8 cellular contexts compared by ENCODE assay signal in the genomic region with DNA sequence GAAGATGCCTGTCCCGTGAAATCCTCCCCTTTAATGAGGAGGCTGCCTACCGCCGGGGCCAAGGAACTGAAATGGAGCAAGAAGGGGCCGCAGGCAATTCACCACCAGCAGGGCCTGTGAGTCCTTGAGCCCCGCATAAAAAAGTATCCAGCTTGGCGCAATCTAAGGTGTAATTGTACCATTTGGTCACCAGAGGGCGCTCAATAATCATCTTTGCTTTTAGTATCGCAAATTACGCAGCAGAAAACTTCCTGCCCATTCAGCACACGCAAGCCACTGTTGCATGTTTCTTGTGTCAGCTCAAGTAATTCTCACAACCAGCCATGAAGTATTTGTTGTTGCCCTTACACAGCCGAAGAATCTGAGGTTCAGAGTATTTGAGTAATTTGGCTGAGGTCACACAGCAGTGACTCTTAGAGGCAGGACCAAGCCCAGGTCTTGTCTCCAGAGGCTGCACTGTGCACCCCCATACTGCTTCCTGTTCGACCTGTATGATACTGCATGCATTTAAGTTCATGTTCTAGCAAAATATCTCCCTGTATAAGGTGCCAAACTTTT. TPM values are rescaled to one million over a fixed set of nuclear protein-coding genes. Genes with fewer than 3 reads are reported as not detected.
A peak's percentile ranks its signal among the peaks of the same experiment; 100 is the strongest.
DNase-seq lines count a peak whose midpoint lies in the region; ATAC-seq and TF ChIP-seq lines count a peak whose summit lies in the region.

No MANE protein-coding gene starts in this region.

- TF ChIP-seq CTCF in AG04450 (IDR thresholded peaks at IDR 0.05; ENCODE audit: low read depth, low read length) (peak; percentile 70), parathyroid adenoma (IDR thresholded peaks at IDR 0.05) (peak; percentile 86)

- CTCF ChIA-PET in AG04450 (lab: Charles Lee) = interaction anchor here (0.7 to 1.4 kb wide), 9 partner anchors 12 to 390 kb away, joined by 3 to 8 read pairs (median 5); no protein-coding TSS in a partner anchor

- peak overlapping the region; percentile 65 for H2AFZ ChIP-seq in parathyroid adenoma

- no peaks in the 10 kb centered on the region for H3K79me2 ChIP-seq in parathyroid adenoma

- POLR2A ChIA-PET in AG04450 (lab: Yijun Ruan, JAX) = interaction anchor here (0.5 to 1.0 kb wide), 2 partner anchors 33 to 241 kb away, joined by 3 to 5 read pairs; no protein-coding TSS in a partner anchor

- H3K4me1 ChIP-seq in SJCRH30 (peaks cover 3% of the 10 kb centered on the region), parathyroid adenoma (no peaks in the 10 kb centered on the region)

- no peak overlapping the region for H3K9ac ChIP-seq in parathyroid adenoma

- no peak overlapping the region for H3K4me3 ChIP-seq in AG04450 (ENCODE audit: low read depth, low read length)
- H3K4me3 ChIP-seq in SJCRH30 = no peak overlapping the region
- H3K4me3 ChIP-seq in parathyroid adenoma (ENCODE audit: low read depth, low read length) = no peak overlapping the region

- DNase-seq in AG04450 (ENCODE audit: low read depth, low spot score) (peak; percentile 61), GM19240 (ENCODE audit: insufficient read length, low spot score) (peak; percentile 67), NCI-H1092 treated with DMSO at 0.1 percent for 48 hours (lab: John Stamatoyannopoulos, UW) (peak; percentile 64), SJCRH30 (peak; percentile 54 to 92), glomerular endothelial cell (ENCODE audit: extremely low read depth, low read depth, low spot score) (peak; percentile 74)
- peak; percentile 46 for DNase-seq in activated naive CD4-positive, alpha-beta T cell treated with anti-CD3 and anti-CD28 coated beads, Interleukin-2, amount 50 U/mL, for 16 hours

- H3K36me3 ChIP-seq in SJCRH30 (no peaks in the 10 kb centered on the region), parathyroid adenoma (ENCODE audit: control insufficient read depth, insufficient read depth, low read length) (no peaks in the 10 kb centered on the region)

- H3K27ac ChIP-seq in AG04450 (ENCODE audit: low read depth, low read length) = no peak overlapping the region
- H3K27ac ChIP-seq in SJCRH30 = no peak overlapping the region
- no peak overlapping the region for H3K27ac ChIP-seq in parathyroid adenoma

- no peaks in the 10 kb centered on the region; the same call in 1 of the 2 replicates for H3K9me3 ChIP-seq in AG04450 (ENCODE audit: control insufficient read depth, insufficient read depth, low read length)
- H3K9me3 ChIP-seq in SJCRH30 (replicated peaks) = no peaks in the 10 kb centered on the region
- H3K9me3 ChIP-seq in parathyroid adenoma (ENCODE audit: control insufficient read depth, low read length) = no peaks in the 10 kb centered on the region

- peak overlapping the region; percentile 47 for H3K4me2 ChIP-seq in parathyroid adenoma (ENCODE audit: low read length)

- ATAC-seq in GM18520 (IDR thresholded peaks at IDR 0.05; ENCODE audit: unreplicated experiment) = no peak

- H3K27me3 ChIP-seq in AG04450 (ENCODE audit: control insufficient read depth, insufficient read depth, low read length) (peaks cover 21% of the 10 kb centered on the region), SJCRH30 (no peaks in the 10 kb centered on the region), parathyroid adenoma (ENCODE audit: control insufficient read depth, insufficient read depth, low read length) (no peaks in the 10 kb centered on the region)

RNA-seq across cellular contexts. Expression of gene PPP2R5C, which starts 54.1 kb away (rescaled TPM):
- 108 and 140 TPM in 2 replicates for polyA plus RNA-seq in AG04450 (2011; rRNA removed)
- polyA minus RNA-seq in AG04450 (2011; rRNA and poly(A)+ RNA removed) = 81.7 and 107 TPM in 2 replicates
- 138 and 161 TPM in 2 replicates for total RNA-seq in SJCRH30 (2014; rRNA removed; shearing (Covaris generic))
- 63.6 and 66.9 TPM in 2 replicates for total RNA-seq in glomerular endothelial cell
